Comparison of ENCODE assay signal across 7 cellular contexts in the genomic region with DNA sequence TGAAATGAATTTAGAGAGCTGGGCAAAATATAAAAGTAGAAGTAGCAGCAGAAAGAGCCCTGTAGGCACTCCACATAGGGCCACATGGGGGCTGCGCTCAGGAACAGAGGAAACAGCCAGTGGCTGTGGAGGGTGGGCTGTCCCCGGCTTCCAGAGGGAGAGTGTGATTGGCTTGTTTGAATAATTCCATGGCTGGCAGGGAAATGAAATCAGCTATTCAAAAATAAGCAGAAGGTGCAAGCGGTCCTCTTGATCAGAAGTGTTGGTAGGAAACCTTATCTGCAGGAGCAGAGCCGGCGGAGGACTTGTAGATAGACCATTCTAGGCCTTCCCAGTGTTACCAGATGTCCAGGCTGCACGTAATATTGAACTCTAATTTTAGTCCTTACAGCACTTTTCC. TPM values are rescaled to one million over a fixed set of nuclear protein-coding genes. Genes with fewer than 3 reads are reported as not detected.
DNase-seq lines count a peak whose midpoint lies in the region; ATAC-seq and TF ChIP-seq lines count a peak whose summit lies in the region.
"Not testable (repeated sequence)": the region's sequence is repeated elsewhere in the genome, so short reads cannot be mapped to it uniquely, and the experiment has no call there.

No MANE protein-coding gene starts in this region.

- peaks cover 92% of the 10 kb centered on the region for H3K36me3 Mint-ChIP-seq in CD4-positive, alpha-beta T cell (ENCODE audit: low read depth)
- H3K36me3 Mint-ChIP-seq in WTC11 = not testable (repeated sequence)
- peaks cover 92% of the 10 kb centered on the region for H3K36me3 Mint-ChIP-seq in activated T-helper 17 cell treated with anti-CD3 and anti-CD28 coated beads, Interleukin-2, amount 50 U/mL, for 72 hours (ENCODE audit: low read depth)
- H3K36me3 Mint-ChIP-seq in naive thymus-derived CD4-positive, alpha-beta T cell = peaks cover 35 to 82% (median 61%) of the 10 kb centered on the region in 5 donors

- ATAC-seq in CD4-positive, alpha-beta T cell (ENCODE audit: poor library complexity); activated T-helper 17 cell treated with anti-CD3 and anti-CD28 coated beads, Interleukin-2, amount 50 U/mL, for 72 hours (replicated peaks); naive thymus-derived CD4-positive, alpha-beta T cell: not testable (repeated sequence)
- peak; percentile 72 for ATAC-seq in WTC11
- peak; percentile 92 to 94 for ATAC-seq in left cardiac atrium

- H3K4me3 Mint-ChIP-seq in CD4-positive, alpha-beta T cell; WTC11; activated T-helper 17 cell treated with anti-CD3 and anti-CD28 coated beads, Interleukin-2, amount 50 U/mL, for 72 hours; naive thymus-derived CD4-positive, alpha-beta T cell: not testable (repeated sequence)

- POLR2A ChIA-PET in CD4-positive, alpha-beta T cell (lab: Charles Lee) = interaction anchor here (1.2 kb wide), 1 partner anchor 14 kb away, joined by 4 read pairs; no protein-coding TSS in a partner anchor
- POLR2A ChIA-PET in WTC11 (lab: Charles Lee); naive thymus-derived CD4-positive, alpha-beta T cell (lab: Charles Lee): not testable (repeated sequence)

- H3K9me3 ChIP-seq in CD4-positive, alpha-beta T cell (ENCODE audit: control insufficient read depth, low read length) = not testable (repeated sequence)
- peaks cover 0 to 13% (median 0%) of the 10 kb centered on the region in 3 experiments for H3K9me3 ChIP-seq in naive thymus-derived CD4-positive, alpha-beta T cell (ENCODE audit: control insufficient read depth in 2 of 3, low read length in 3 of 3)

- H3K4me3 ChIP-seq in naive thymus-derived CD4-positive, alpha-beta T cell (ENCODE audit: low read length) = not testable (repeated sequence)

- H3K4me1 Mint-ChIP-seq in CD4-positive, alpha-beta T cell (ENCODE audit: low read depth); WTC11; activated T-helper 17 cell treated with anti-CD3 and anti-CD28 coated beads, Interleukin-2, amount 50 U/mL, for 72 hours; naive thymus-derived CD4-positive, alpha-beta T cell: not testable (repeated sequence)

- not testable (repeated sequence) for DNase-seq in CD4-positive, alpha-beta T cell; WTC11 (ENCODE audit: low spot score); left cardiac atrium; naive thymus-derived CD4-positive, alpha-beta T cell
- peak; percentile 73 for DNase-seq in OCI-M2 (lab: John Stamatoyannopoulos, UW; ENCODE audit: unreplicated experiment)
- DNase-seq in erythroblast (lab: John Stamatoyannopoulos, UW) = peak; percentile 84 to 94

- not testable (repeated sequence) for H3K27me3 Mint-ChIP-seq in CD4-positive, alpha-beta T cell; WTC11 (ENCODE audit: low read depth); activated T-helper 17 cell treated with anti-CD3 and anti-CD28 coated beads, Interleukin-2, amount 50 U/mL, for 72 hours; naive thymus-derived CD4-positive, alpha-beta T cell

- intact Hi-C loops in CD4-positive, alpha-beta T cell (cut with DNase I, micrococcal nuclease); left cardiac atrium (cut with DNase I): not testable (repeated sequence)
- intact Hi-C loops in naive thymus-derived CD4-positive, alpha-beta T cell (cut with micrococcal nuclease) = loop anchor here in 1 of 2 donors (5.0 kb wide), 1 partner anchor 34 kb away; no protein-coding TSS in a partner anchor

- not testable (repeated sequence) for TF ChIP-seq POLR2A in erythroblast (IDR thresholded peaks at IDR 0.05; ENCODE audit: low read length)

- H3K4me1 ChIP-seq in naive thymus-derived CD4-positive, alpha-beta T cell (ENCODE audit: control insufficient read depth in 2 of 2, insufficient read depth in 2 of 2, low read length in 2 of 2) = not testable (repeated sequence)

- not testable (repeated sequence) for TF ChIP-seq CTCF in CD4-positive, alpha-beta T cell (IDR thresholded peaks at IDR 0.05); WTC11 (IDR thresholded peaks at IDR 0.05)

- CTCF ChIA-PET in CD4-positive, alpha-beta T cell (lab: Charles Lee); WTC11 (lab: Charles Lee); naive thymus-derived CD4-positive, alpha-beta T cell (lab: Charles Lee): not testable (repeated sequence)

- H3K36me3 ChIP-seq in naive thymus-derived CD4-positive, alpha-beta T cell (ENCODE audit: control insufficient read depth in 2 of 3, insufficient read depth in 3 of 3, low read length in 3 of 3) = peaks cover 19 to 80% (median 31%) of the 10 kb centered on the region in 3 experiments

- H3K27ac ChIP-seq in CD4-positive, alpha-beta T cell (ENCODE audit: low read depth, low read length); naive thymus-derived CD4-positive, alpha-beta T cell (ENCODE audit: low read depth, low read length): not testable (repeated sequence)

- H3K9me3 Mint-ChIP-seq in CD4-positive, alpha-beta T cell; activated T-helper 17 cell treated with anti-CD3 and anti-CD28 coated beads, Interleukin-2, amount 50 U/mL, for 72 hours: not testable (repeated sequence)
- peaks cover 22% of the 10 kb centered on the region for H3K9me3 Mint-ChIP-seq in WTC11
- H3K9me3 Mint-ChIP-seq in naive thymus-derived CD4-positive, alpha-beta T cell = peaks cover 0 to 13% (median 4%) of the 10 kb centered on the region in 11 donors

- not testable (repeated sequence) for H3K27me3 ChIP-seq in CD4-positive, alpha-beta T cell (ENCODE audit: control insufficient read depth, insufficient read depth, low read length); naive thymus-derived CD4-positive, alpha-beta T cell (ENCODE audit: control insufficient read depth in 2 of 2, insufficient read depth in 2 of 2, low read length in 2 of 2)

- H3K27ac Mint-ChIP-seq in CD4-positive, alpha-beta T cell = peak overlapping the region; percentile 44
- not testable (repeated sequence) for H3K27ac Mint-ChIP-seq in WTC11
- peak overlapping the region; percentile 5 for H3K27ac Mint-ChIP-seq in activated T-helper 17 cell treated with anti-CD3 and anti-CD28 coated beads, Interleukin-2, amount 50 U/mL, for 72 hours
- H3K27ac Mint-ChIP-seq in naive thymus-derived CD4-positive, alpha-beta T cell = peak overlapping the region in 5 of 9 donors; percentile 9 to 77 (median 39)

RNA-seq across cellular contexts. Expression of a gene that starts 17.3 kb away (rescaled TPM):
- 100 to 1,000 TPM; 242 to 243 TPM for total RNA-seq in CD4-positive, alpha-beta T cell
- 0.62 to 1.3 TPM (median 1.2 TPM) in 3 replicates for total RNA-seq in WTC11 (2021)
- total RNA-seq in activated T-helper 17 cell treated with anti-CD3 and anti-CD28 coated beads, Interleukin-2, amount 50 U/mL, for 72 hours = 100 to 1,000 TPM; 131 to 175 TPM
- 10 to 100 TPM; 53.1 to 72.8 TPM for total RNA-seq in left cardiac atrium
- total RNA-seq in naive thymus-derived CD4-positive, alpha-beta T cell = 100 to 1,000 TPM; 203 to 391 (median 214) TPM
- polyA plus RNA-seq in naive thymus-derived CD4-positive, alpha-beta T cell = 100 to 1,000 TPM; 103 to 191 TPM

Comparison
In these comparisons a context has a peak if more than half of its experiments do, and no peak if none do; other contexts are left out.
1. RNA of a gene that starts 17.3 kb away (total RNA-seq): 242 to 243 TPM in CD4-positive, alpha-beta T cell, 203 to 391 TPM in naive thymus-derived CD4-positive, alpha-beta T cell, 131 to 175 TPM in activated T-helper 17 cell treated with anti-CD3 and anti-CD28 coated beads, Interleukin-2, amount 50 U/mL, for 72 hours and 53.1 to 72.8 TPM in left cardiac atrium; 0.62 to 1.3 TPM in WTC11; every median in the first group is over 10 times any median in the second.